20 cellular contexts compared by ENCODE assay signal in the genomic region with DNA sequence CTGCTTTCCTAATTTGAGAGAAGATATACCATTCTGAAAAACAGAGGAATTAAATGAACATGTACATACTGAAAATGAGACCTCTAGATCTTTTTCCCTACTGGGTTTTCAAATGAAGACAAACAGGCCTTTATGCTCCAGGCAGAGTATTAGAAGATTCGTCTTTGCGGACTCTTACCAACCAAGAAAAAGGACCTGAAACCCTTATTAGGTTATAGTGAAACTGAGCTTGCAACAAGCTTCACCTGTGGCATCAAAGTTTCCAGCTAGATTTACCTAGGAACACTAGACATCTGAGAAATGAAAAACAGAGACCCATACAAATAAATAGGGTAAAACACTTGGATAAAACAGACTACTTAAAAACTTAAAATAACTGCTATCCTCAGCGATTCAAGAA. TPM values are rescaled to one million over a fixed set of nuclear protein-coding genes. Genes with fewer than 3 reads are reported as not detected.
DNase-seq lines count a peak whose midpoint lies in the region; ATAC-seq and TF ChIP-seq lines count a peak whose summit lies in the region.
"Had no signal": no experiment of that assay in that cellular context is flagged by ENCODE, and none has a peak within 500 bp of the region (broad histone marks: within the 10 kb centered on the region; RNA-seq: fewer than 3 reads in every experiment).

No MANE protein-coding gene starts in this region.

- CTCF ChIA-PET in IMR-90 (lab: Yijun Ruan, JAX) = no interaction called here

- H3K79me1 ChIP-seq in IMR-90 (ENCODE audit: low read depth in 1 of 2, low read length in 2 of 2) = peaks cover 0 to 5% of the 10 kb centered on the region in 2 experiments; a peak in 2 of 4 replicates

- no peak for TF ChIP-seq CTCF in GM06990 (IDR thresholded peaks at IDR 0.05; ENCODE audit: insufficient read depth, low read length, poor library complexity, severe bottlenecking)
- TF ChIP-seq CTCF in IMR-90 (conservative IDR thresholded peaks at IDR 0.05; ENCODE audit: low read depth, low read length) = no peak
- no peak for TF ChIP-seq CTCF in breast epithelium (IDR thresholded peaks at IDR 0.05)

- H3K56ac ChIP-seq in IMR-90 (ENCODE audit: extremely low read depth, insufficient read depth, low read length) = no peak overlapping the region

- H3K4me3 ChIP-seq in GM06990 (replicated peaks; ENCODE audit: low read depth, low read length) = no peak overlapping the region
- H3K4me3 ChIP-seq in IMR-90 (ENCODE audit: insufficient read depth, low read depth, low read length) = no peak overlapping the region
- no peak overlapping the region for H3K4me3 ChIP-seq in breast epithelium
- H3K4me3 ChIP-seq: SJCRH30 had no signal

- no peak overlapping the region for H2AK5ac ChIP-seq in IMR-90 (ENCODE audit: low read depth, low read length)

- no peak overlapping the region for H4K91ac ChIP-seq in IMR-90 (ENCODE audit: insufficient read depth, low read depth, low read length)

- POLR2A ChIA-PET in IMR-90 (lab: Charles Lee; ENCODE audit: unreplicated experiment) = no interaction called here

- no CpG with 5 or more reads among the region's 3 CpGs for WGBS in IMR-90 (ENCODE audit: extremely low coverage in 2 of 2, insufficient read length in 1 of 2), 2 experiments

- H3K9me3 ChIP-seq in IMR-90 (ENCODE audit: control insufficient read depth, insufficient read depth, low read length) (no peaks in the 10 kb centered on the region), breast epithelium (no peaks in the 10 kb centered on the region)
- H3K9me3 ChIP-seq: BE2C, SJCRH30 had no signal

- dilution Hi-C loops in IMR-90 (cut with HindIII; ENCODE audit: low sequenced_read_pairs, unreplicated experiment) = no loop called here

- H3K14ac ChIP-seq in IMR-90 (replicated peaks; ENCODE audit: low read depth, low read length) = no peak overlapping the region

- TF ChIP-seq POLR2A in IMR-90 (IDR thresholded peaks at IDR 0.05; ENCODE audit: low read depth, low read length) = no peak
- TF ChIP-seq POLR2A in breast epithelium (IDR thresholded peaks at IDR 0.05) = no peak

- no peak overlapping the region for H3K9ac ChIP-seq in IMR-90 (ENCODE audit: low read depth, low read length)

- TF ChIP-seq RAD21 in IMR-90 (IDR thresholded peaks at IDR 0.05; ENCODE audit: low read length) = no peak

- H2BK120ac ChIP-seq in IMR-90 (ENCODE audit: low read depth, low read length) = no peak overlapping the region

- DNase-seq in GM06990 (ENCODE audit: extremely low read depth, insufficient read length) = peak; percentile 6
- DNase-seq in IMR-90 = no peak
- DNase-seq in breast epithelium (ENCODE audit: low spot score in 2 of 2) = no peak
- no peak for DNase-seq in RPMI8226
- DNase-seq: BE2C; CD4-positive, alpha-beta T cell; H9; NCI-H1417; NCI-H187 treated with DMSO at 0.1 percent for 48 hours; NCI-H2171; NCI-H446; NCI-H69; PC-3; SJCRH30; T-helper 2 cell had no signal

- no peak overlapping the region for H2BK20ac ChIP-seq in IMR-90 (ENCODE audit: low read depth, low read length)

- H3K36me3 ChIP-seq in GM06990 (ENCODE audit: control insufficient read depth, insufficient read depth, low read length) (no peaks in the 10 kb centered on the region), IMR-90 (ENCODE audit: control insufficient read depth, insufficient read depth, low read length) (no peaks in the 10 kb centered on the region), breast epithelium (no peaks in the 10 kb centered on the region)
- H3K36me3 ChIP-seq: BE2C, SJCRH30 had no signal

- no peaks in the 10 kb centered on the region for H3K27me3 ChIP-seq in GM06990 (replicated peaks; ENCODE audit: control insufficient read depth, insufficient read depth, low read length)
- no peaks in the 10 kb centered on the region for H3K27me3 ChIP-seq in IMR-90 (ENCODE audit: control insufficient read depth, insufficient read depth, low read length)
- no peaks in the 10 kb centered on the region for H3K27me3 ChIP-seq in breast epithelium
- H3K27me3 ChIP-seq: BE2C, SJCRH30 had no signal

- H3K4me1 ChIP-seq in IMR-90 (ENCODE audit: control insufficient read depth, insufficient read depth, low read length) (no peaks in the 10 kb centered on the region), breast epithelium (no peaks in the 10 kb centered on the region)
- H3K4me1 ChIP-seq: BE2C, SJCRH30 had no signal

- no peak overlapping the region for H2AK9ac ChIP-seq in IMR-90 (replicated peaks; ENCODE audit: low read depth, low read length, poor library complexity)

- in situ Hi-C loops in IMR-90 (cut with MboI; ENCODE audit: low sequenced_read_pairs) = no loop called here

- H3K27ac ChIP-seq in IMR-90 (ENCODE audit: insufficient read depth, low read length) (no peak overlapping the region), breast epithelium (no peak overlapping the region)
- H3K27ac ChIP-seq: 22Rv1, SJCRH30 had no signal

- no peaks in the 10 kb centered on the region; the same call in 1 of the 2 replicates for H4K20me1 ChIP-seq in IMR-90 (ENCODE audit: insufficient read depth, low read length)

- no peak overlapping the region for H2BK5ac ChIP-seq in IMR-90 (ENCODE audit: low read depth, low read length, poor library complexity, severe bottlenecking)

- intact Hi-C loops in IMR-90 (cut with micrococcal nuclease) (no loop called here), breast epithelium (cut with DNase I; ENCODE audit: low total_unique reads) (no loop called here)

- H3K4me2 ChIP-seq in IMR-90 (ENCODE audit: low read depth, low read length) = no peak overlapping the region

- H4K5ac ChIP-seq in IMR-90 (ENCODE audit: low read depth, low read length) = no peak overlapping the region

- H3K4ac ChIP-seq in IMR-90 (ENCODE audit: low read depth, low read length) = no peak overlapping the region

- H3K18ac ChIP-seq in IMR-90 (ENCODE audit: low read depth, low read length) = no peak overlapping the region

- H3K23ac ChIP-seq in IMR-90 (ENCODE audit: low read depth, low read length) = no peak overlapping the region

- no peak overlapping the region for H2AFZ ChIP-seq in IMR-90 (replicated peaks; ENCODE audit: low read length, poor library complexity)

- peak; percentile 66 for ATAC-seq in GM18873 (IDR thresholded peaks at IDR 0.05; ENCODE audit: low FRiP score, unreplicated experiment)
- ATAC-seq in GM21515 (IDR thresholded peaks at IDR 0.05; ENCODE audit: unreplicated experiment) = peak; percentile 79
- no peak for ATAC-seq in IMR-90 (ENCODE audit: low read depth)
- no peak for ATAC-seq in HG02970 (IDR thresholded peaks at IDR 0.05; ENCODE audit: low FRiP score, unreplicated experiment)
- no peak for ATAC-seq in HG03175 (IDR thresholded peaks at IDR 0.05; ENCODE audit: unreplicated experiment)
- ATAC-seq: PC-3 had no signal

- H4K8ac ChIP-seq in IMR-90 (ENCODE audit: low read depth in 2 of 2, low read length in 2 of 2) = no peak overlapping the region

- no peak overlapping the region for H2BK15ac ChIP-seq in IMR-90 (ENCODE audit: low read depth, low read length)

- BruUV-seq in IMR-90 (replicated peaks; lab: Mats Ljungman, UMichigan) = no TSS peak

- no peaks in the 10 kb centered on the region for H3K9me1 ChIP-seq in IMR-90 (ENCODE audit: insufficient read depth, low read length)

TF ChIP-seq in IMR-90, 13 proteins besides CTCF, POLR2A, EP300 and RAD21:
- no peak for TF ChIP-seq MXI1 (IDR thresholded peaks at IDR 0.05; ENCODE audit: borderline replicate concordance, low read depth, low read length)
- TF ChIP-seq FOS (IDR thresholded peaks at IDR 0.05; ENCODE audit: low read depth, low read length) = no peak
- TF ChIP-seq, protein P1, sequence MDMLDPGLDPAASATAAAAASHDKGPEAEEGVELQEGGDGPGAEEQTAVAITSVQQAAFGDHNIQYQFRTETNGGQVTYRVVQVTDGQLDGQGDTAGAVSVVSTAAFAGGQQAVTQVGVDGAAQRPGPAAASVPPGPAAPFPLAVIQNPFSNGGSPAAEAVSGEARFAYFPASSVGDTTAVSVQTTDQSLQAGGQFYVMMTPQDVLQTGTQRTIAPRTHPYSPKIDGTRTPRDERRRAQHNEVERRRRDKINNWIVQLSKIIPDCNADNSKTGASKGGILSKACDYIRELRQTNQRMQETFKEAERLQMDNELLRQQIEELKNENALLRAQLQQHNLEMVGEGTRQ (IDR thresholded peaks at IDR 0.05; ENCODE audit: low read depth, low read length) = no peak
- no peak for TF ChIP-seq SMC3 (IDR thresholded peaks at IDR 0.05; ENCODE audit: low read depth, low read length)
- peak; percentile 16; the same call in 1 of the 2 replicates for TF ChIP-seq MAFK (IDR thresholded peaks at IDR 0.05; ENCODE audit: low read depth, low read length)
- no peak for TF ChIP-seq RCOR1 (IDR thresholded peaks at IDR 0.05; ENCODE audit: insufficient replicate concordance, low read length)

RNA-seq across cellular contexts. Expression of gene SMIM15, which starts 46.3 kb away (rescaled TPM):
- total RNA-seq in IMR-90 (2012; rRNA removed) = 94.3 and 101 TPM in 2 replicates
- polyA plus RNA-seq in IMR-90 (2012; rRNA removed) = 38.5 and 49.7 TPM in 2 replicates
- polyA plus RNA-seq in IMR-90 (2012; cell fraction: cytosol; rRNA removed) = 13.4 and 28.8 TPM in 2 replicates
- polyA plus RNA-seq in IMR-90 (2012; cell fraction: nucleus; rRNA removed; ENCODE audit: low replicate concordance) = 3.0 and 17.3 TPM in 2 replicates
- total RNA-seq in breast epithelium = 10 to 100 TPM; 31.4 to 34.0 (median 31.8) TPM

Comparison
In these comparisons a context has a peak if more than half of its experiments do, and no peak if none do; other contexts are left out.
1. ATAC-seq: peak in GM18873 (single experiment) and GM21515 (single experiment); none in IMR-90 (single experiment), HG02970 (single experiment) and HG03175 (single experiment).